Comparison of ENCODE assay signal across 15 cellular contexts in genomic region chr12:6921996-6922935, GRCh38. TPM values are rescaled to one million over a fixed set of nuclear protein-coding genes. Genes with fewer than 3 reads are reported as not detected.
DNase-seq lines count a peak whose midpoint lies in the region; ATAC-seq, FAIRE-seq and TF ChIP-seq lines count a peak whose summit lies in the region.
"Had no signal": no experiment of that assay in that cellular context is flagged by ENCODE, and none has a peak within 500 bp of the region (broad histone marks: within the 10 kb centered on the region; RNA-seq: fewer than 3 reads in every experiment).

No MANE protein-coding gene starts in this region.

- BruUV-seq in K562 (replicated peaks; lab: Mats Ljungman, UMichigan): no TSS peak

- H3K9ac ChIP-seq in K562 (ENCODE audit: insufficient read depth in 1 of 2, low read depth in 2 of 2, low read length in 2 of 2): peak overlapping the region in 1 of 2 experiments; percentile 36; a peak in 1 of 4 replicates

- no peaks in the 10 kb centered on the region for H3K27me3 Mint-ChIP-seq in T-helper 2 cell treated with Interferon-gamma antibody and Interleukin-4, amounts not matched to agents 5 μg/mL and 100 μg/mL, for 36 hours (ENCODE audit: low read depth)
- H3K27me3 Mint-ChIP-seq in stimulated activated memory B cell treated with anti-CD40 and anti-IgM and Interleukin-4, amounts not matched to agents 10 μg/mL and 1 μg/mL and 100 μg/mL, for 72 hours: no peaks in the 10 kb centered on the region
- H3K27me3 Mint-ChIP-seq: effector memory CD8-positive, alpha-beta T cell had no signal

- 65% methylated on average over 8 of the region's 9 CpGs for WGBS in K562 (ENCODE audit: insufficient coverage, low coverage, missing lambda C conversion rate)

- no peak for TF ChIP-seq CTCF in K562 (IDR thresholded peaks at IDR 0.05 in 2 of 3, conservative IDR thresholded peaks at IDR 0.05 in 1 of 3; ENCODE audit: insufficient read depth in 2 of 3, low read depth in 1 of 3, low read length in 3 of 3)

- H3K27ac Mint-ChIP-seq in T-helper 2 cell treated with Interferon-gamma antibody and Interleukin-4, amounts not matched to agents 5 μg/mL and 100 μg/mL, for 36 hours: peak overlapping the region; percentile 31
- H3K27ac Mint-ChIP-seq in stimulated activated memory B cell treated with anti-CD40 and anti-IgM and Interleukin-4, amounts not matched to agents 10 μg/mL and 1 μg/mL and 100 μg/mL, for 72 hours: peak overlapping the region; percentile 83

- no peaks in the 10 kb centered on the region for H3K9me3 ChIP-seq in K562 (replicated peaks; ENCODE audit: control insufficient read depth, insufficient read depth, low read depth, low read length)
- H3K9me3 ChIP-seq: ascending aorta, left lung, ovary had no signal

- no peak overlapping the region for H3K27ac ChIP-seq in K562 (ENCODE audit: extremely low read depth, low read depth, low read length)
- H3K27ac ChIP-seq: ascending aorta, ovary had no signal

- H3K4me1 Mint-ChIP-seq in T-helper 2 cell treated with Interferon-gamma antibody and Interleukin-4, amounts not matched to agents 5 μg/mL and 100 μg/mL, for 36 hours (ENCODE audit: low read depth): peaks cover 25% of the 10 kb centered on the region
- peaks cover 65% of the 10 kb centered on the region for H3K4me1 Mint-ChIP-seq in stimulated activated memory B cell treated with anti-CD40 and anti-IgM and Interleukin-4, amounts not matched to agents 10 μg/mL and 1 μg/mL and 100 μg/mL, for 72 hours

- peaks cover 2% of the 10 kb centered on the region; the same call in 1 of the 3 replicates for H3K79me2 ChIP-seq in K562 (ENCODE audit: control insufficient read depth, insufficient read depth, low read length)

- H3K36me3 Mint-ChIP-seq in T-helper 2 cell treated with Interferon-gamma antibody and Interleukin-4, amounts not matched to agents 5 μg/mL and 100 μg/mL, for 36 hours (ENCODE audit: low read depth): peaks cover 41% of the 10 kb centered on the region
- peaks cover 15% of the 10 kb centered on the region for H3K36me3 Mint-ChIP-seq in stimulated activated memory B cell treated with anti-CD40 and anti-IgM and Interleukin-4, amounts not matched to agents 10 μg/mL and 1 μg/mL and 100 μg/mL, for 72 hours

- no peak for FAIRE-seq in K562 (lab: Jason Lieb, UNC)

- ATAC-seq in HG02759 (IDR thresholded peaks at IDR 0.05; ENCODE audit: unreplicated experiment): peak; percentile 39
- ATAC-seq in K562: no peak
- ATAC-seq in stimulated activated memory B cell treated with anti-CD40 and anti-IgM and Interleukin-4, amounts not matched to agents 10 μg/mL and 1 μg/mL and 100 μg/mL, for 72 hours: peak; percentile 73
- no peak for ATAC-seq in sciatic nerve
- ATAC-seq: effector memory CD8-positive, alpha-beta T cell; left lung had no signal

- no peak overlapping the region for H2AFZ ChIP-seq in K562 (ENCODE audit: low read depth, low read length)

- H4K20me1 ChIP-seq in K562 (replicated peaks; ENCODE audit: control insufficient read depth, insufficient read depth, low read length): no peaks in the 10 kb centered on the region

- H3K9me3 Mint-ChIP-seq in T-helper 2 cell treated with Interferon-gamma antibody and Interleukin-4, amounts not matched to agents 5 μg/mL and 100 μg/mL, for 36 hours: no peaks in the 10 kb centered on the region
- H3K9me3 Mint-ChIP-seq in stimulated activated memory B cell treated with anti-CD40 and anti-IgM and Interleukin-4, amounts not matched to agents 10 μg/mL and 1 μg/mL and 100 μg/mL, for 72 hours: no peaks in the 10 kb centered on the region
- H3K9me3 Mint-ChIP-seq: effector memory CD8-positive, alpha-beta T cell had no signal

- TF ChIP-seq EP300 in K562 (IDR thresholded peaks at IDR 0.05; ENCODE audit: low read length): no peak

- H3K4me1 ChIP-seq in K562 (replicated peaks in 1 of 2; ENCODE audit: control insufficient read depth in 2 of 2, insufficient read depth in 2 of 2, low read length in 2 of 2): peaks cover 19 to 28% of the 10 kb centered on the region in 2 experiments; a peak in 4 of 5 replicates

- intact Hi-C loops in K562 (cut with micrococcal nuclease): no loop called here
- intact Hi-C loops in sciatic nerve (cut with DNase I): no loop called here

- peaks cover 4% of the 10 kb centered on the region for H3K9me1 ChIP-seq in K562 (ENCODE audit: control insufficient read depth, insufficient read depth, low read length)

- no peaks in the 10 kb centered on the region for H3K27me3 ChIP-seq in K562 (ENCODE audit: control insufficient read depth in 2 of 2, insufficient read depth in 2 of 2, low read length in 2 of 2)
- H3K27me3 ChIP-seq: ascending aorta, ovary had no signal

- CTCF ChIA-PET in K562 (lab: Yijun Ruan, JAX; ENCODE audit: low intra/inter-chr PET ratio): no interaction called here

- DNase-seq in T-helper 2 cell treated with Interferon-gamma antibody and Interleukin-4, amounts not matched to agents 5 μg/mL and 100 μg/mL, for 36 hours (ENCODE audit: low spot score): no peak
- DNase-seq in T-helper 2 cell: no peak
- no peak for DNase-seq in K562 (ENCODE audit: extremely low read depth in 1 of 4, low spot score in 3 of 4)
- no peak for DNase-seq in sciatic nerve (ENCODE audit: low spot score)
- DNase-seq in NCI-H774 (lab: John Stamatoyannopoulos, UW): no peak
- no peak for DNase-seq in AML-193 (lab: John Stamatoyannopoulos, UW)
- DNase-seq: effector memory CD8-positive, alpha-beta T cell; stimulated activated CD4-positive, alpha-beta T cell treated with anti-CD3 and anti-CD28 coated beads, Interleukin-2, amount 100 ng/mL, for 24 hours had no signal

- no peak overlapping the region for H3K4me3 ChIP-seq in K562
- H3K4me3 ChIP-seq: ascending aorta, left lung, ovary had no signal

- no peak for TF ChIP-seq RAD21 in K562 (CRISPR knock-in tag; conservative IDR thresholded peaks at IDR 0.05 in 1 of 2, IDR thresholded peaks at IDR 0.05 in 1 of 2)

- no peak overlapping the region for H3K4me2 ChIP-seq in K562 (ENCODE audit: insufficient read depth, low read length)

- in situ Hi-C loops in K562 (cut with MboI): no loop called here

- POLR2A ChIA-PET in K562 (lab: Yijun Ruan, JAX): interaction anchor here (0.8 to 1.0 kb wide), 2 partner anchors 18 to 22 kb away, joined by 3 read pairs; partner anchors contain the start of genes C12orf57 and RNU7-1

- no peak overlapping the region for H3K4me3 Mint-ChIP-seq in T-helper 2 cell treated with Interferon-gamma antibody and Interleukin-4, amounts not matched to agents 5 μg/mL and 100 μg/mL, for 36 hours
- peak overlapping the region; percentile 57 for H3K4me3 Mint-ChIP-seq in stimulated activated memory B cell treated with anti-CD40 and anti-IgM and Interleukin-4, amounts not matched to agents 10 μg/mL and 1 μg/mL and 100 μg/mL, for 72 hours
- H3K4me3 Mint-ChIP-seq: effector memory CD8-positive, alpha-beta T cell had no signal

- H3K36me3 ChIP-seq in K562 (ENCODE audit: control insufficient read depth, insufficient read depth, low read length): peaks cover 23% of the 10 kb centered on the region; the same call in 2 of the 3 replicates
- H3K36me3 ChIP-seq: ovary had no signal

- no peak for TF ChIP-seq POLR2A in K562 (conservative IDR thresholded peaks at IDR 0.05)

RNA-seq across cellular contexts. Expression of gene ATN1, which starts 5.5 kb away (rescaled TPM):
- 40.4 and 80.7 TPM in 2 replicates for total RNA-seq in K562 (2011; cell fraction: chromatin; rRNA removed; ENCODE audit: low replicate concordance)
- total RNA-seq in K562 (2011; cell fraction: nucleolus; rRNA removed): 33.9 and 34.2 TPM in 2 replicates
- 35.9 and 45.9 TPM in 2 replicates for total RNA-seq in K562 (2011; cell fraction: nucleoplasm; rRNA removed)
- total RNA-seq in K562 (2014; rRNA removed) (3.9 and 6.6 TPM in 2 replicates), K562 (2014; rRNA removed; fragmentation: Illumina TruSeq; extraction: Trizol) (1.1 and 1.3 TPM in 2 replicates), K562 (2015; rRNA removed; fragmentation: Illumina TruSeq; extraction: Trizol) (2.6 and 3.4 TPM in 2 replicates), K562 (2021) (40.5 and 49.8 TPM in 2 replicates), sciatic nerve (140 TPM)
- polyA plus RNA-seq in K562 (2011; rRNA removed) (2.7 and 8.6 TPM in 2 replicates), K562 (2014; fragmentation: Illumina TruSeq; extraction: Trizol) (31.0 and 37.6 TPM in 2 replicates), K562 (2014; fragmentation: Nextera tagmentation; extraction: Ambion mirVana) (under 1 TPM; 0.15 to 0.20 TPM), K562 (2014; rRNA removed) (21.8 and 28.6 TPM in 2 replicates)
- 4.1 and 7.5 TPM in 2 replicates for polyA plus RNA-seq in K562 (2011; cell fraction: cytosol; rRNA removed)
- polyA plus RNA-seq in K562 (2011; cell fraction: nucleus; rRNA removed): 33.6 and 70.0 TPM in 2 replicates
- 32.7 and 40.7 TPM in 2 replicates for polyA plus RNA-seq in K562 (2012)
- polyA minus RNA-seq in K562 (2011; rRNA and poly(A)+ RNA removed): 1.1 and 1.6 TPM in 2 replicates
- polyA minus RNA-seq in K562 (2011; cell fraction: cytosol; rRNA and poly(A)+ RNA removed): 13.8 and 27.9 TPM in 2 replicates
- 7.9 and 9.2 TPM in 2 replicates for polyA minus RNA-seq in K562 (2011; cell fraction: nucleus; rRNA and poly(A)+ RNA removed)

RNA-seq across cellular contexts. Expression of gene ENO2, which starts 7.9 kb away (rescaled TPM):
- 58.9 and 105 TPM in 2 replicates for total RNA-seq in K562 (2011; cell fraction: chromatin; rRNA removed; ENCODE audit: low replicate concordance)
- total RNA-seq in K562 (2011; cell fraction: nucleolus; rRNA removed): 52.2 and 55.9 TPM in 2 replicates
- total RNA-seq in K562 (2011; cell fraction: nucleoplasm; rRNA removed): 54.7 and 61.2 TPM in 2 replicates
- total RNA-seq in K562 (2014; rRNA removed): 10.9 and 14.1 TPM in 2 replicates
- total RNA-seq in K562 (2014; rRNA removed; fragmentation: Illumina TruSeq; extraction: Trizol): 10.2 and 12.4 TPM in 2 replicates
- 13.0 and 13.9 TPM in 2 replicates for total RNA-seq in K562 (2015; rRNA removed; fragmentation: Illumina TruSeq; extraction: Trizol)
- total RNA-seq in K562 (2021): 18.1 and 20.3 TPM in 2 replicates
- polyA plus RNA-seq in K562 (2011; rRNA removed): 43.3 and 70.5 TPM in 2 replicates
- polyA plus RNA-seq in K562 (2011; cell fraction: cytosol; rRNA removed): 33.7 and 81.5 TPM in 2 replicates
- polyA plus RNA-seq in K562 (2011; cell fraction: nucleus; rRNA removed): 166 and 226 TPM in 2 replicates
- polyA plus RNA-seq in K562 (2012): 49.7 and 51.0 TPM in 2 replicates
- 22.8 and 25.2 TPM in 2 replicates for polyA plus RNA-seq in K562 (2014; fragmentation: Illumina TruSeq; extraction: Trizol)
- 10 to 100 TPM; 23.2 to 27.6 TPM for polyA plus RNA-seq in K562 (2014; fragmentation: Nextera tagmentation; extraction: Ambion mirVana)
- polyA plus RNA-seq in K562 (2014; rRNA removed): 20.5 and 21.0 TPM in 2 replicates
- 24.6 and 30.6 TPM in 2 replicates for polyA minus RNA-seq in K562 (2011; rRNA and poly(A)+ RNA removed)
- 11.5 and 21.7 TPM in 2 replicates for polyA minus RNA-seq in K562 (2011; cell fraction: cytosol; rRNA and poly(A)+ RNA removed)
- polyA minus RNA-seq in K562 (2011; cell fraction: nucleus; rRNA and poly(A)+ RNA removed): 18.6 and 33.5 TPM in 2 replicates
- total RNA-seq in sciatic nerve: 36.9 TPM

RNA-seq across cellular contexts. Expression of gene LRRC23, which starts 17.6 kb away (rescaled TPM):
- total RNA-seq in K562 (2011; cell fraction: chromatin; rRNA removed; ENCODE audit: low replicate concordance): 9.1 and 10.2 TPM in 2 replicates
- 4.8 and 5.7 TPM in 2 replicates for total RNA-seq in K562 (2011; cell fraction: nucleolus; rRNA removed)
- 4.7 and 5.9 TPM in 2 replicates for total RNA-seq in K562 (2011; cell fraction: nucleoplasm; rRNA removed)
- total RNA-seq in K562 (2014; rRNA removed) (3.1 TPM in 2 replicates), K562 (2014; rRNA removed; fragmentation: Illumina TruSeq; extraction: Trizol) (4.2 and 4.3 TPM in 2 replicates), K562 (2015; rRNA removed; fragmentation: Illumina TruSeq; extraction: Trizol) (2.5 and 3.4 TPM in 2 replicates), K562 (2021) (2.1 and 3.0 TPM in 2 replicates), sciatic nerve (13.4 TPM)
- polyA plus RNA-seq in K562 (2011; rRNA removed) (7.0 and 7.8 TPM in 2 replicates), K562 (2014; fragmentation: Illumina TruSeq; extraction: Trizol) (4.4 and 5.3 TPM in 2 replicates), K562 (2014; fragmentation: Nextera tagmentation; extraction: Ambion mirVana) (1 to 10 TPM; 2.7 to 2.8 TPM), K562 (2014; rRNA removed) (2.2 and 4.6 TPM in 2 replicates)
- polyA plus RNA-seq in K562 (2011; cell fraction: cytosol; rRNA removed): 5.4 and 7.8 TPM in 2 replicates
- 6.2 and 7.4 TPM in 2 replicates for polyA plus RNA-seq in K562 (2011; cell fraction: nucleus; rRNA removed)
- 3.9 and 8.8 TPM in 2 replicates for polyA plus RNA-seq in K562 (2012)
- 4.8 and 6.5 TPM in 2 replicates for polyA minus RNA-seq in K562 (2011; rRNA and poly(A)+ RNA removed)
- 2.4 TPM in 1 of 2 replicates, not detected in the other for polyA minus RNA-seq in K562 (2011; cell fraction: cytosol; rRNA and poly(A)+ RNA removed)
- 1.1 and 6.7 TPM in 2 replicates for polyA minus RNA-seq in K562 (2011; cell fraction: nucleus; rRNA and poly(A)+ RNA removed)

RNA-seq across cellular contexts. Expression of gene RNU7-1, which starts 21.4 kb away (rescaled TPM):
- not detected in 2 replicates for total RNA-seq in K562 (2011; cell fraction: chromatin; rRNA removed; ENCODE audit: low replicate concordance)
- not detected in 2 replicates for total RNA-seq in K562 (2011; cell fraction: nucleolus; rRNA removed)
- total RNA-seq in K562 (2011; cell fraction: nucleoplasm; rRNA removed): not detected in 2 replicates
- not detected in 2 replicates for total RNA-seq in K562 (2014; rRNA removed)
- not detected in 2 replicates for total RNA-seq in K562 (2014; rRNA removed; fragmentation: Illumina TruSeq; extraction: Trizol)
- not detected in 2 replicates for total RNA-seq in K562 (2015; rRNA removed; fragmentation: Illumina TruSeq; extraction: Trizol)
- total RNA-seq in K562 (2021): not detected in 2 replicates
- not detected in 2 replicates for polyA plus RNA-seq in K562 (2011; rRNA removed)
- polyA plus RNA-seq in K562 (2011; cell fraction: cytosol; rRNA removed): not detected in 2 replicates
- polyA plus RNA-seq in K562 (2011; cell fraction: nucleus; rRNA removed): not detected in 2 replicates
- polyA plus RNA-seq in K562 (2012): not detected in 2 replicates
- polyA plus RNA-seq in K562 (2014; fragmentation: Illumina TruSeq; extraction: Trizol): not detected in 2 replicates
- polyA plus RNA-seq in K562 (2014; fragmentation: Nextera tagmentation; extraction: Ambion mirVana): not detected
- not detected in 2 replicates for polyA plus RNA-seq in K562 (2014; rRNA removed)
- not detected in 2 replicates for polyA minus RNA-seq in K562 (2011; rRNA and poly(A)+ RNA removed)
- not detected in 2 replicates for polyA minus RNA-seq in K562 (2011; cell fraction: cytosol; rRNA and poly(A)+ RNA removed)
- polyA minus RNA-seq in K562 (2011; cell fraction: nucleus; rRNA and poly(A)+ RNA removed): not detected in 2 replicates
- total RNA-seq in sciatic nerve: not detected
- total RNA-seq: A172, ascending aorta, left lung, ovary, subcutaneous adipose tissue had no signal
- polyA plus RNA-seq: ovary had no signal

RNA-seq across cellular contexts. Expression of gene C12orf57, which starts 21.6 kb away (rescaled TPM):
- 30.7 and 66.4 TPM in 2 replicates for total RNA-seq in K562 (2011; cell fraction: chromatin; rRNA removed; ENCODE audit: low replicate concordance)
- total RNA-seq in K562 (2011; cell fraction: nucleolus; rRNA removed): 89.2 and 92.8 TPM in 2 replicates
- 81.8 and 119 TPM in 2 replicates for total RNA-seq in K562 (2011; cell fraction: nucleoplasm; rRNA removed)
- total RNA-seq in K562 (2014; rRNA removed): 131 and 140 TPM in 2 replicates
- total RNA-seq in K562 (2014; rRNA removed; fragmentation: Illumina TruSeq; extraction: Trizol): 22.9 and 26.7 TPM in 2 replicates
- 113 and 115 TPM in 2 replicates for total RNA-seq in K562 (2015; rRNA removed; fragmentation: Illumina TruSeq; extraction: Trizol)
- 104 and 113 TPM in 2 replicates for total RNA-seq in K562 (2021)
- 190 and 317 TPM in 2 replicates for polyA plus RNA-seq in K562 (2011; rRNA removed)
- polyA plus RNA-seq in K562 (2011; cell fraction: cytosol; rRNA removed): 504 and 556 TPM in 2 replicates
- 180 and 275 TPM in 2 replicates for polyA plus RNA-seq in K562 (2011; cell fraction: nucleus; rRNA removed)
- polyA plus RNA-seq in K562 (2012): 150 and 417 TPM in 2 replicates
- 41.5 and 120 TPM in 2 replicates for polyA plus RNA-seq in K562 (2014; fragmentation: Illumina TruSeq; extraction: Trizol)
- polyA plus RNA-seq in K562 (2014; fragmentation: Nextera tagmentation; extraction: Ambion mirVana): 100 to 1,000 TPM in 1 of 2 experiments, 10 to 100 TPM in 1; 64.2 to 107 TPM
- polyA plus RNA-seq in K562 (2014; rRNA removed): 188 and 191 TPM in 2 replicates
- 37.7 TPM in 2 replicates for polyA minus RNA-seq in K562 (2011; rRNA and poly(A)+ RNA removed)
- polyA minus RNA-seq in K562 (2011; cell fraction: cytosol; rRNA and poly(A)+ RNA removed): 34.5 and 61.2 TPM in 2 replicates
- polyA minus RNA-seq in K562 (2011; cell fraction: nucleus; rRNA and poly(A)+ RNA removed): 33.4 and 59.2 TPM in 2 replicates
- total RNA-seq in sciatic nerve: 177 TPM
- total RNA-seq: A172 had no signal

Comparison
In these comparisons a context has a peak if more than half of its experiments do, and no peak if none do; other contexts are left out.
1. ATAC-seq: peak in HG02759 (single experiment) and stimulated activated memory B cell treated with anti-CD40 and anti-IgM and Interleukin-4, amounts not matched to agents 10 μg/mL and 1 μg/mL and 100 μg/mL, for 72 hours (single experiment); none in K562 (single experiment) and sciatic nerve (single experiment).